Comparison of ENCODE assay signal across 2 cellular contexts in the genomic region with DNA sequence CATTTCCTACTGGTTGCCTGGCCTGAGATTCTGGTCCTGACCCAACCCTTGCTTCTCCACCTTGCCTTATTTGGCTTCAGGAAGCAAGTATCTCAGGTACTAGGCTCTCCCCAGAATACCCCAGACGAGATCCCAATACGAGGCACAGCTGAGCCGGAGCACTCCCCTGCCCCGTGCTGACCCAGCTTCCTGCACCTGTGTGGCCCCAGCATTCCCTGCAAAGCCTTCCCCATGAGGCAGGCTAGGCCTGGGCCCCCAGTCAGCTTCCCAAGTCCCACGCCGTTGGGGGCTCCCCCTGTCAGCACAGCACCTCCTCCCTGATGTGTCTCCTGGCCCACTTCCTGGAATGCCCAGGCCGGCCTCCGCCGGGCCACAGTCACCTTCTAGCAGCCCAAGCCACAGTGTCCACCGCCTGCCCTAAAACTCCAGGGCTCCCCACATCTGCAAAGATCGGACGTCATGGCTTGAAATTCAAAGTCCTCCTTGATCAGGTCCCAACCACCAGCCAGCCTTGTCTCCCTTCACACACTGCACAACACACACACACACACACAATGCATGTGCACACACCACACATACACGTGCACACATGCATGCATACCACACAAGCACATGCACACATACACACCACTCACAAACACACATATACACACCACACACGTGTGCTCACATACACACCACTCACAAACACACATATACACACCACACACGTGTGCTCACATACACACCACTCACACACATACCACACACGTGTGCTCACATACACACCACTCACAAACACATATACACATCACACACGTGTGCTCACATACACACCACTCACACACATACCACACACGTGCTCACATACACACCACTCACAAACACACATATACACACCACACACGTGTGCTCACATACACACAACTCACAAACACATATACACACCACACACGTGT.
A peak's percentile ranks its signal among the peaks of the same experiment; 100 is the strongest.
TF ChIP-seq lines count a peak whose summit lies in the region.

No MANE protein-coding gene starts in this region.

TF ChIP-seq in GM12891, 5 proteins besides CTCF, POLR2A, EP300 and RAD21:
- no peak for TF ChIP-seq SPI1 (IDR thresholded peaks at IDR 0.05; ENCODE audit: low read depth, low read length)
- TF ChIP-seq PAX5 (IDR thresholded peaks at IDR 0.05; ENCODE audit: insufficient read depth, low read length, severe bottlenecking) = no peak
- no peak for TF ChIP-seq POU2F2 (IDR thresholded peaks at IDR 0.05; ENCODE audit: low read depth, low read length)
- no peak for TF ChIP-seq POLR2AphosphoS5 (IDR thresholded peaks at IDR 0.05; ENCODE audit: low read depth, low read length)
- no peak for TF ChIP-seq TAF1 (IDR thresholded peaks at IDR 0.05; ENCODE audit: low read depth, low read length)

TF ChIP-seq in H1, 55 proteins besides CTCF, POLR2A, EP300 and RAD21:
- TF ChIP-seq POLR2AphosphoS5 (IDR thresholded peaks at IDR 0.05; ENCODE audit: low read depth, low read length) = no peak
- peak; percentile 61 for TF ChIP-seq SRF (IDR thresholded peaks at IDR 0.05; ENCODE audit: low read depth, low read length)
